ENCODE assay signal across 8 cellular contexts in the genomic region with DNA sequence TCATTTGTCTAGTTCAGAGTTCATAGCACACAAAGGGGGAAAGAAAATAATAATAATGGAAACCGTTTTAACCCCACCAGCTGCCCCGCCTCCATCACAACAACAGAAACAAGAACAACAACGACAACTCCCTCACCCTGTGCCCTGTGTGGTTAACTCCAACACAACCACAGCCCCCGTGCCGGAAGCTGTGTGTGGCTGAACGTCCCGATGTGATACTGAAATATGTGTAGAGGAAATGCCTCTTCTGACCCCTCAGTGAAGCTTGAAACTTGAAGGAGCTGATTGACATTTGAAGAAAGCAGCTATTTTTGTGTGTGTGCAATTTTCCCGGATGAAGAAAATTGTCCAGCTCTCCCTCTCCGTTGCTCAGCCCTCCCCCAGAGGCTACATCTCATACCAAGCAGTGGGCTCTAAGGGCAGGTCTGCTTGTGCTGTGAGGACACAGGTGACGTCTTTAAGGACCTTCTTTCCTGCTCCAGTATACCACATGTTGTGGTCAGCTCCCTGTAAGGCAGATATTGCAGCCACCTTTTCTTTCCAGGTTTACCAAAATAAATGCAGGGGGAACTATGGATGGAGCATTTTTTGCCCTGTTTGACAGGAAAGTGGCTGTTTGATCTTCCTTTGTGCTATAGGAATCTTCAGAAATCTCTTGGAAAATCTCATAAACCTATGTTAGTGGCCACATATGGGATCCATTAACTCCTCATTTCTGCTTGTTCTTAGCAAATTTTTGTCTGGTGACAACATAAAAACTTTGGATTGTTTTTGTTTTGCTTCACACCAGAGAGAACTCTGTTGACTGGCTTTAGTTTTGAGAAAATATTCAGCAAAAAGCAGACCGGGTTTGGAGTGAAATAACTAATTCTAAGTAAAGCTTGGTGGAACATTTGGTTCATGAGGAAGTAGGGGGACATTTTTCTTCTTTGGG.
A peak's percentile ranks its signal among the peaks of the same experiment; 100 is the strongest.
DNase-seq lines count a peak whose midpoint lies in the region; ATAC-seq and TF ChIP-seq lines count a peak whose summit lies in the region.

No MANE protein-coding gene starts in this region.

- H3K4me3 ChIP-seq in AG09309 (ENCODE audit: control insufficient read depth, low read depth, low read length): no peak overlapping the region

- TF ChIP-seq CTCF in AG09309 (IDR thresholded peaks at IDR 0.05; ENCODE audit: control insufficient read depth, insufficient read depth, low read depth, low read length, missing control alignments): no peak

- intact Hi-C loops in left ventricle myocardium superior (cut with micrococcal nuclease): no loop called here

- DNase-seq in AG09309 (ENCODE audit: low read depth): peak; percentile 1
- peak; percentile 32 for DNase-seq in activated CD8-positive, alpha-beta memory T cell treated with anti-CD3 and anti-CD28 coated beads, Interleukin-2, amount 50 U/mL, for 4 hours
- DNase-seq in left ventricle myocardium superior: no peak
- peak; percentile 51 for DNase-seq in stimulated activated CD8-positive, alpha-beta memory T cell treated with anti-CD3 and anti-CD28 coated beads, Interleukin-4, amount 100 ng/mL, for 24 hours (ENCODE audit: low read depth)
- DNase-seq in DMS53 (lab: John Stamatoyannopoulos, UW): no peak
- no peak for DNase-seq in cortex of kidney (lab: John Stamatoyannopoulos, UW)

- ATAC-seq in GM19467 (IDR thresholded peaks at IDR 0.05; ENCODE audit: unreplicated experiment): peak; percentile 88
- ATAC-seq in HG03571 (IDR thresholded peaks at IDR 0.05; ENCODE audit: unreplicated experiment): peak; percentile 93
- ATAC-seq in left ventricle myocardium superior: peak; percentile 47

Comparison
In these comparisons a context has a peak if more than half of its experiments do, and no peak if none do; other contexts are left out.
1. DNase-seq: peak in AG09309 (single experiment), activated CD8-positive, alpha-beta memory T cell treated with anti-CD3 and anti-CD28 coated beads, Interleukin-2, amount 50 U/mL, for 4 hours (single experiment) and stimulated activated CD8-positive, alpha-beta memory T cell treated with anti-CD3 and anti-CD28 coated beads, Interleukin-4, amount 100 ng/mL, for 24 hours (single experiment); none in left ventricle myocardium superior (single experiment), DMS53 (single experiment) and cortex of kidney (single experiment).
2. Peak in every context shown above with its lines, with median percentiles within 50 percentile points of each other: ATAC-seq.